Comparison of ENCODE assay signal across 1 cellular context in the genomic region with DNA sequence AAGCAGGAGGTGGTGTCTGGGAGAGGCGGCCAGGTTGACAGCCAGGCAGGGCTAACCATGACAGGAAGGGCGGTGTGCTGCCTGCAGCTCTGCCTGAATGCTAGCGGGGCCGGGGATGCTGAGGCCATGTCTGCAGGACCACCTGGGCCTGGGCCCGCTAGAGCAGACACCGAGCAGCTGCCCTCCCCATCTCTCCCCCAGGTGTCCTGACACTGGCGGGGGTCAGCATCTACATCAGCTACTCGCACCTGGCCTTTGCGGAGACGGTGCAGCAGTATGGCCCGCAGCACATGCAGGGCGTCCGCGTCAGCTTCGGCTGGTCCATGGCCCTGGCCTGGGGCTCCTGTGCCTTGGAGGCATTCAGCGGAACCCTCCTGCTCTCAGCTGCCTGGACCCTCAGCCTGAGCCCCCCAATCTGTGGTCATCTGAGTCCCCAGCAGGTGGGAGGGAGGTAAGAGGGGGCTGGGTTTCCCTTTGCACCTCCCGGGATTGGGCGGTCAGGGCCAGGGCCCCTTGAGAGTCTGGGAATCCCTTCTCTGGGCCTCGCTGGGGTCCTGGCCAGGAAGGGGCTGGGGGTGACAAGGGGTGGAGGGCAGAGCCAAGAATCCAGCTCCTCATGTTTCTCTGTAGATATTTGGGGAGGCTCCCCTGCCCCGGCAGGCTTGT.
TF ChIP-seq lines count a peak whose summit lies in the region.

No MANE protein-coding gene starts in this region.

TF ChIP-seq in H1, 55 proteins besides CTCF, POLR2A, EP300 and RAD21:
- TF ChIP-seq CBX5 (IDR thresholded peaks at IDR 0.05; ENCODE audit: low read depth, low read length) (no peak), SP4 (IDR thresholded peaks at IDR 0.05; ENCODE audit: low read length) (no peak)
